ENCODE assay signal across 8 cellular contexts in the genomic region with DNA sequence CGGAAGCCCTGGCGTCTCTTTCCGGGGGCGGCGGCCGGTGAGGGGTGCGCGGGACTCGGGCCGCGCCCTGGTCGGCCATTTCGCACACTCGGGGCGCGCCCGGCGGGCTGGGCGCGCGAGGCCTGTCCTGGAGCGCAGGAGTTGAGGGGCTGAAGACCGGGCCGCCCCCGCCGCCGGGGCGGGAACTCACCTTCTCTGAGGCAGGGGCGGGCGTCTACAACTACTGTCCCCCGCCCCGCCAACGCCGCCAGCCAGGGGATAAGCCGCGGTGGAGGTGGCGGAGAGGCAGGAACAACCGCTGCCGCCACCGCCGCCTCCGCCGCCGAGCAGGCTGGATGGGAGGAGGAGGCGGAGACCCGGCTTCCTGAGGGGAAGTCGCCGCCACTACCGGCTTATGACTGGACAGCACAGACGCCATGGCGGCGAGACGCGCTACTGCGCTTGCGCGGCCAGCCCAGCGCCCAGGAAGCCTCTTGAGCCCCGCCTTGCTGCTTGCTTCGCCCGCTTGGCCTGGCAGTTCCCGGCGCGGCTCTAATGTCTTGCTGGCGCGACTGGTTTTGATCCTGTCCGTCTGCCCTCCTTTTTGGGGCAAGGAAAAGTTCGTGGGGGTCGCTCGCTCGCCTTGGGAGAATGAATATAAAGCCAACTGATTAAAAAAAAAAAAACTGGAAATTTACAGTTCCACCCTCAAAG.
DNase-seq lines count a peak whose midpoint lies in the region; ATAC-seq lines count a peak whose summit lies in the region.

A gene (minus strand): TSS at position 348 of the 693 bp plus-strand sequence. CDS start 27,220 bp downstream, outside the sequence.

- H3K36me3 ChIP-seq in BLaER1 = peaks cover 17% of the 10 kb centered on the region

- H3K4me2 ChIP-seq in BLaER1 = peak within 1 kb of the TSS; percentile 96

- ATAC-seq in GM19324 (IDR thresholded peaks at IDR 0.05; ENCODE audit: low FRiP score, unreplicated experiment) = peak; percentile 95
- ATAC-seq in HG03460 (IDR thresholded peaks at IDR 0.05; ENCODE audit: unreplicated experiment) = peak; percentile 92

- H3K9me3 ChIP-seq in BLaER1 = no peaks in the 10 kb centered on the region

- H3K9ac ChIP-seq in BLaER1 = peak within 1 kb of the TSS; percentile 93

- peak within 1 kb of the TSS; percentile 97 for H3K27ac ChIP-seq in BLaER1
- H3K27ac ChIP-seq in cingulate gyrus (ENCODE audit: low read depth, low read length) = peak within 1 kb of the TSS; percentile 89

- peak within 1 kb of the TSS; percentile 83 for H3K4me3 ChIP-seq in BLaER1

- H4K20me1 ChIP-seq in BLaER1 = no peaks in the 10 kb centered on the region; the same call in 1 of the 2 replicates

- H3K4me1 ChIP-seq in BLaER1 = peaks cover 26% of the 10 kb centered on the region

- no peaks in the 10 kb centered on the region for H3K27me3 ChIP-seq in BLaER1

- DNase-seq in NCI-H524 treated with DMSO at 0.1 percent for 48 hours (lab: John Stamatoyannopoulos, UW) (peak; percentile 52), kidney tubule cell (ENCODE audit: low spot score) (peak; percentile 96)
- peak; percentile 89 to 94 for DNase-seq in activated CD4-positive, alpha-beta T cell treated with anti-CD3 and anti-CD28 coated beads for 4 hours
- DNase-seq in stimulated activated CD4-positive, alpha-beta T cell treated with anti-CD3 and anti-CD28 coated beads, Interleukin-1b, Interleukin-23, amount 100 ng/mL, for 1 hour (ENCODE audit: low read depth in 2 of 2) = peak; percentile 76 to 90

Comparison
In these comparisons a context has a peak if more than half of its experiments do, and no peak if none do; other contexts are left out.
1. Peak in every context shown above with its lines: DNase-seq, ATAC-seq, H3K4me3 ChIP-seq and H3K27ac ChIP-seq.